ENCODE assay signal across 8 cellular contexts in the genomic region with DNA sequence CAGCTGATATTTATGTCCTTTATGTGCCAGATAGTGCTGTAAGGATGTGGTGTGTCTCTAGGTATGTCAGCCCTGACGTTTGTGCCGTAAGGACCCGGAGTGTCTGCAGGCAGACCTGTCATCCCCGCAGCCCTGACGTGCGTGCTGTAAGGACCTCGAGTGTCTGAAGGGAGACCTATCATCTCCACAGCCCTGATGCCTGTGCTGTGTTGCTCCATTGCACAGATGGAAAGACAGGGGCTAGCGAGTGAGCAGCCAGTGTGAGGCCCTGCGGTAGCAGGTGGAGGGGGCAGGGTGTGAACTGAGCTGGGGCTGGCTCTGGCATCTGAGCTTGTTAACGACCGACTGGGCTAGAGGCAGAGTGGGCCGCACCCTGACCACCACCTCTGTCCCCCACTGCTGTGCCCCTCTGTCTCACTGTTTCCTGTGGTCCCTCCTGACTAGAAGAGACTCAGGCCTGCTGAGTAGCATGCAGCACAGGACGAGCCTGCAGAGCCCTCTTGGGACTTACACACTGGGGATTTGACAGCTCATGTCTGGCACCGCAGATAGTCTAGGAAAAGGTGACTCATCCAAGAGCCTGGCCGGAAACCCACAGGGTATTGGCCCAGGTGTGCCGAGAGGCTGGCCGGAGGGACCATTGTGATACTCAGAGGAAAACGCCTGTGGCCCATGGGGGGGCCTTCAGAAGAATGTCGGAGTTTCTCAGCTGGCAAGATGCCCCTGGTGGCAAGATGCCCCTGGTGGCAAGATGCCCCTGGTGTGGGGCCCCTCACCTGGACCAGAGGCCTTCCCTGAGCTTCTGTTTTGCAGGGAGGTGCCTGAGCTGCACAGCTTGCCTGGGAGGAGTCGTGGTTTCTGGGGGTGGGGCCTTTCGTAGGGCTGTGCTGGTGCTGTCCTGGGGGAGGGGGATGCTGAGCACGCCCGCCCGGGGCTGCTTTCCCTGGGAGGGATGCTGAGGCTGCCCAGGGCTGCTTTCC. TPM values are rescaled to one million over a fixed set of nuclear protein-coding genes. Genes with fewer than 3 reads are reported as not detected.
DNase-seq lines count a peak whose midpoint lies in the region; ATAC-seq and TF ChIP-seq lines count a peak whose summit lies in the region.

No MANE protein-coding gene starts in this region.

- H3K9me3 ChIP-seq in DND-41 (ENCODE audit: insufficient read depth, low read length, severe bottlenecking) = no peaks in the 10 kb centered on the region
- no peaks in the 10 kb centered on the region for H3K9me3 ChIP-seq in SK-N-SH
- H3K9me3 ChIP-seq in ascending aorta = no peaks in the 10 kb centered on the region

- peaks cover 74% of the 10 kb centered on the region for H4K20me1 ChIP-seq in DND-41 (ENCODE audit: insufficient read depth, low read length)
- H4K20me1 ChIP-seq in SK-N-SH (ENCODE audit: insufficient read depth) = peaks cover 48% of the 10 kb centered on the region

- H3K4me3 ChIP-seq in DND-41 (ENCODE audit: low read depth in 1 of 2, low read length in 2 of 2) (no peak overlapping the region), SK-N-SH (ENCODE audit: low read depth in 2 of 2, low read length in 1 of 2) (no peak overlapping the region), ascending aorta (peak overlapping the region in 1 of 2 donors; percentile 34)

- H2AFZ ChIP-seq in DND-41 (ENCODE audit: low read depth, low read length) (no peak overlapping the region), SK-N-SH (ENCODE audit: low read depth) (no peak overlapping the region)

- DNase-seq in DND-41 = peak; percentile 78
- DNase-seq in SK-N-SH = peak; percentile 65
- peak; percentile 48 to 84 for DNase-seq in ascending aorta (ENCODE audit: low spot score in 2 of 2)
- peak; percentile 98 for DNase-seq in islet precursor cell
- peak; percentile 76 for DNase-seq in stimulated activated CD8-positive, alpha-beta memory T cell treated with anti-CD3 and anti-CD28 coated beads, Interleukin-4, amount 100 ng/mL, for 48 hours
- DNase-seq in retina = no peak

- peak in 1 of 2 experiments; percentile 39; a peak in 1 of 4 replicates for TF ChIP-seq EP300 in SK-N-SH (IDR thresholded peaks at IDR 0.05; ENCODE audit: borderline replicate concordance in 1 of 2, low read depth in 1 of 2, low read length in 1 of 2)

- POLR2A ChIA-PET in SK-N-SH (lab: Yijun Ruan, JAX) = interaction anchor here (0.6 kb wide), 1 partner anchor 681 kb away, joined by 3 read pairs; no protein-coding TSS in a partner anchor

- H3K4me2 ChIP-seq in DND-41 (ENCODE audit: insufficient read depth, low read length) = no peak overlapping the region
- peak overlapping the region; percentile 64 for H3K4me2 ChIP-seq in SK-N-SH

- no peaks in the 10 kb centered on the region for H3K9me2 ChIP-seq in SK-N-SH

- TF ChIP-seq CTCF in DND-41 (IDR thresholded peaks at IDR 0.05; ENCODE audit: borderline replicate concordance, extremely low read depth, low read length, poor library complexity, severe bottlenecking) (peak; percentile 10), SK-N-SH (IDR thresholded peaks at IDR 0.05) (peak; percentile 14; the same call in 1 of the 2 replicates), ascending aorta (IDR thresholded peaks at IDR 0.05) (no peak)

- peaks cover 85% of the 10 kb centered on the region for H3K79me2 ChIP-seq in DND-41 (ENCODE audit: insufficient read depth, low read length)
- H3K79me2 ChIP-seq in SK-N-SH (ENCODE audit: insufficient read depth) = peaks cover 23% of the 10 kb centered on the region; the same call in 1 of the 2 replicates

- H3K27ac ChIP-seq in DND-41 (ENCODE audit: low read length) (no peak overlapping the region; the same call in 1 of the 2 replicates), SK-N-SH (ENCODE audit: low read depth in 2 of 2, low read length in 1 of 2) (peak overlapping the region in 1 of 2 experiments; percentile 35; a peak in 2 of 4 replicates), ascending aorta (peak overlapping the region; percentile 70 to 78)

- ATAC-seq in DND-41 (ENCODE audit: insufficient read depth, low read depth) (peak; percentile 84), GM19463 (IDR thresholded peaks at IDR 0.05; ENCODE audit: unreplicated experiment) (peak; percentile 60), HG03469 (IDR thresholded peaks at IDR 0.05; ENCODE audit: unreplicated experiment) (peak; percentile 71)

- no peak for TF ChIP-seq RAD21 in SK-N-SH (IDR thresholded peaks at IDR 0.05; ENCODE audit: low read length)

- H3K36me3 ChIP-seq in DND-41 (ENCODE audit: insufficient read depth, low read length) (no peaks in the 10 kb centered on the region), SK-N-SH (replicated peaks in 1 of 2; ENCODE audit: control insufficient read depth in 1 of 2, insufficient read depth in 2 of 2, low read length in 1 of 2) (no peaks in the 10 kb centered on the region), ascending aorta (no peaks in the 10 kb centered on the region)

- H3K4me1 ChIP-seq in DND-41 (ENCODE audit: insufficient read depth, low read length) (peaks cover 18% of the 10 kb centered on the region), SK-N-SH (ENCODE audit: control insufficient read depth in 1 of 2, insufficient read depth in 2 of 2, low read depth in 1 of 2, low read length in 1 of 2) (peaks cover 14 to 27% of the 10 kb centered on the region in 2 experiments; a peak in 3 of 4 replicates), ascending aorta (peaks cover 35 to 49% of the 10 kb centered on the region in 2 donors)

- intact Hi-C loops in ascending aorta (cut with DNase I) = loop anchor here (1.0 kb wide), 2 partner anchors 55 to 60 kb away; no protein-coding TSS in a partner anchor

- 49% methylated on average over 12 of the region's 24 CpGs for WGBS in SK-N-SH (ENCODE audit: low lambda C conversion rate)

- CTCF ChIA-PET in SK-N-SH (lab: Yijun Ruan, JAX) = interaction anchor here (0.8 kb wide), 1 partner anchor 53 kb away, joined by 4 read pairs; no protein-coding TSS in a partner anchor

- peaks cover 13% of the 10 kb centered on the region for H3F3A ChIP-seq in SK-N-SH (replicated peaks; ENCODE audit: insufficient read depth)

- H3K9ac ChIP-seq in DND-41 (ENCODE audit: low read depth, low read length) = no peak overlapping the region
- no peak overlapping the region for H3K9ac ChIP-seq in SK-N-SH

- H3K27me3 ChIP-seq in DND-41 (ENCODE audit: insufficient read depth, low read length, poor library complexity) (no peaks in the 10 kb centered on the region), SK-N-SH (ENCODE audit: insufficient read depth) (no peaks in the 10 kb centered on the region), ascending aorta (no peaks in the 10 kb centered on the region)

TF ChIP-seq in SK-N-SH, 30 proteins besides CTCF, POLR2A, EP300 and RAD21:
- TF ChIP-seq, protein P1, sequence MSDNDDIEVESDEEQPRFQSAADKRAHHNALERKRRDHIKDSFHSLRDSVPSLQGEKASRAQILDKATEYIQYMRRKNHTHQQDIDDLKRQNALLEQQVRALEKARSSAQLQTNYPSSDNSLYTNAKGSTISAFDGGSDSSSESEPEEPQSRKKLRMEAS (IDR thresholded peaks at IDR 0.05; ENCODE audit: low read depth) = peak; percentile 45; the same call in 1 of the 2 replicates
- TF ChIP-seq TCF12 (IDR thresholded peaks at IDR 0.05) (peak; percentile 74), FOXJ3 (CRISPR knock-in tag; IDR thresholded peaks at IDR 0.05) (no peak), TAF1 (IDR thresholded peaks at IDR 0.05; ENCODE audit: borderline replicate concordance, low read depth, low read length) (no peak), NFIC (IDR thresholded peaks at IDR 0.05; ENCODE audit: borderline replicate concordance) (0 out of 2 replicates have a peak, but pooled peaks have one; percentile 43), FOSL2 (IDR thresholded peaks at IDR 0.05; ENCODE audit: borderline replicate concordance, low read depth) (peak; percentile 81; the same call in 1 of the 2 replicates), JUND (IDR thresholded peaks at IDR 0.05) (peak; percentile 72)
- TF ChIP-seq, protein P2, sequence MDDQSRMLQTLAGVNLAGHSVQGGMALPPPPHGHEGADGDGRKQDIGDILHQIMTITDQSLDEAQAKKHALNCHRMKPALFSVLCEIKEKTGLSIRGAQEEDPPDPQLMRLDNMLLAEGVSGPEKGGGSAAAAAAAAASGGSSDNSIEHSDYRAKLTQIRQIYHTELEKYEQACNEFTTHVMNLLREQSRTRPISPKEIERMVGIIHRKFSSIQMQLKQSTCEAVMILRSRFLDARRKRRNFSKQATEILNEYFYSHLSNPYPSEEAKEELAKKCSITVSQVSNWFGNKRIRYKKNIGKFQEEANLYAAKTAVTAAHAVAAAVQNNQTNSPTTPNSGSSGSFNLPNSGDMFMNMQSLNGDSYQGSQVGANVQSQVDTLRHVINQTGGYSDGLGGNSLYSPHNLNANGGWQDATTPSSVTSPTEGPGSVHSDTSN (IDR thresholded peaks at IDR 0.05) = peak; percentile 52
- TF ChIP-seq, protein P3, sequence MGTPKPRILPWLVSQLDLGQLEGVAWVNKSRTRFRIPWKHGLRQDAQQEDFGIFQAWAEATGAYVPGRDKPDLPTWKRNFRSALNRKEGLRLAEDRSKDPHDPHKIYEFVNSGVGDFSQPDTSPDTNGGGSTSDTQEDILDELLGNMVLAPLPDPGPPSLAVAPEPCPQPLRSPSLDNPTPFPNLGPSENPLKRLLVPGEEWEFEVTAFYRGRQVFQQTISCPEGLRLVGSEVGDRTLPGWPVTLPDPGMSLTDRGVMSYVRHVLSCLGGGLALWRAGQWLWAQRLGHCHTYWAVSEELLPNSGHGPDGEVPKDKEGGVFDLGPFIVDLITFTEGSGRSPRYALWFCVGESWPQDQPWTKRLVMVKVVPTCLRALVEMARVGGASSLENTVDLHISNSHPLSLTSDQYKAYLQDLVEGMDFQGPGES (IDR thresholded peaks at IDR 0.05; ENCODE audit: low read depth, low read length) = no peak

RNA-seq across cellular contexts. Expression of a gene that starts 34.3 kb away (rescaled TPM):
- 12.0 and 12.9 TPM in 2 replicates for polyA plus RNA-seq in SK-N-SH (2012; rRNA removed)
- polyA plus RNA-seq in SK-N-SH (2012; cell fraction: cytosol; rRNA removed) = 11.2 and 11.8 TPM in 2 replicates
- 9.6 and 10.9 TPM in 2 replicates for polyA plus RNA-seq in SK-N-SH (2012; cell fraction: nucleus; rRNA removed)
- total RNA-seq in ascending aorta = 81.2 TPM

Comparison
In these comparisons a context has a peak if more than half of its experiments do, and no peak if none do; other contexts are left out.
1. CTCF ChIP-seq: peak in DND-41 (single experiment) and SK-N-SH (single experiment); none in ascending aorta (0 of 3).
2. Peak in every context shown above with its lines, with median percentiles within 50 percentile points of each other: ATAC-seq.